9 cellular contexts compared by ENCODE assay signal in the genomic region with DNA sequence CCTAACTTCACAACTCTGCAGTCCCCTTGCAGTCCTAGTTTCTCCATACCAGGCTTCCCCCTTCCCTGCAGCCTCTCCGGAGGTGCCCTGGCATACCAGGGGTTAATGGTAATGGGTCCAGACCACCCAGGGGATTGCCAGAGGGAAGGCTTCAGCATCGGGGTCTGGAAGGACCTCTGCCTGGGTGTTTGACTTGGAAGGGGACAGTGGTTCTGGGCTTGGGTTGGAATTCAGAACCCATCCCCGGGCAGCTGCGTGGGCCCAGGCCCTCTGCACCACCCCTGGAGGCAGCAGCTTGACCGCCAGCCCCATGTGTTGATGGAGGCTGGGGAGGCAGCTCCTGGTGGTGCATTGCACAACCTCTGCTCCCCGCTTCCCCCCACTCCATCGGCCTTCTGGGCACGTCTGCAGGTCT. TPM values are rescaled to one million over a fixed set of nuclear protein-coding genes. Genes with fewer than 3 reads are reported as not detected.
DNase-seq lines count a peak whose midpoint lies in the region; ATAC-seq and TF ChIP-seq lines count a peak whose summit lies in the region.
"Had no signal": no experiment of that assay in that cellular context is flagged by ENCODE, and none has a peak within 500 bp of the region (broad histone marks: within the 10 kb centered on the region; RNA-seq: fewer than 3 reads in every experiment).

No MANE protein-coding gene starts in this region.

- no peak overlapping the region for H3K27ac Mint-ChIP-seq in CD4-positive, alpha-beta T cell

- H3K4me3 Mint-ChIP-seq in CD4-positive, alpha-beta T cell: peak overlapping the region; percentile 75

- H3K36me3 ChIP-seq in SJCRH30: peaks cover 22% of the 10 kb centered on the region
- no peaks in the 10 kb centered on the region for H3K36me3 ChIP-seq in ovary

- H3K4me3 ChIP-seq in SJCRH30 (peak overlapping the region; percentile 99), ovary (peak overlapping the region; percentile 64)

- H3K4me1 Mint-ChIP-seq in CD4-positive, alpha-beta T cell (ENCODE audit: low read depth): peaks cover 10% of the 10 kb centered on the region

- peaks cover 23% of the 10 kb centered on the region for H3K27me3 Mint-ChIP-seq in CD4-positive, alpha-beta T cell

- no peaks in the 10 kb centered on the region for H3K9me3 Mint-ChIP-seq in CD4-positive, alpha-beta T cell

- peak; percentile 15 for TF ChIP-seq POLR2A in erythroblast (IDR thresholded peaks at IDR 0.05; ENCODE audit: low read length)
- no peak for TF ChIP-seq POLR2A in ovary (IDR thresholded peaks at IDR 0.05)

- WGBS in ovary, 3 donors: 17 to 34% (median 19%) methylated on average over 7 to 8 of the region's 8 CpGs

- no peaks in the 10 kb centered on the region for H3K9me3 ChIP-seq in CD4-positive, alpha-beta T cell (ENCODE audit: control insufficient read depth, low read length)
- H3K9me3 ChIP-seq in SJCRH30 (replicated peaks) (no peaks in the 10 kb centered on the region), ovary (no peaks in the 10 kb centered on the region)

- intact Hi-C loops in CD4-positive, alpha-beta T cell (cut with DNase I, micrococcal nuclease): loop anchor here (2.0 to 5.0 kb wide), 2 partner anchors 41 to 45 kb away; no protein-coding TSS in a partner anchor
- intact Hi-C loops in ovary (cut with DNase I): loop anchor here in 3 of 4 donors (5.0 to 10.0 kb wide), 2 partner anchors 61 to 64 kb away; no protein-coding TSS in a partner anchor

- no peak for DNase-seq in CD4-positive, alpha-beta T cell
- DNase-seq in SJCRH30 (peak; percentile 57 to 58), erythroblast (lab: John Stamatoyannopoulos, UW) (no peak), ovary (no peak), ecto neural progenitor cell (ENCODE audit: low spot score) (no peak), GDM1 (lab: John Stamatoyannopoulos, UW) (no peak), occipital lobe (lab: John Stamatoyannopoulos, UW) (no peak)
- DNase-seq: hippocampal formation had no signal

- no peaks in the 10 kb centered on the region for H3K36me3 Mint-ChIP-seq in CD4-positive, alpha-beta T cell (ENCODE audit: low read depth)

- TF ChIP-seq EP300 in ovary (IDR thresholded peaks at IDR 0.05): no peak

- H3K27ac ChIP-seq in CD4-positive, alpha-beta T cell (ENCODE audit: low read depth, low read length): no peak overlapping the region
- H3K27ac ChIP-seq in SJCRH30 (peak overlapping the region; percentile 69), ovary (no peak overlapping the region)

- ATAC-seq in CD4-positive, alpha-beta T cell (ENCODE audit: poor library complexity): no peak
- no peak for ATAC-seq in esophagus mucosa

- POLR2A ChIA-PET in CD4-positive, alpha-beta T cell (lab: Charles Lee): interaction anchor here (1.6 kb wide), 1 partner anchor 45 kb away, joined by 7 read pairs; no protein-coding TSS in a partner anchor

- H3K27me3 ChIP-seq in CD4-positive, alpha-beta T cell (ENCODE audit: control insufficient read depth, insufficient read depth, low read length): peaks cover 28% of the 10 kb centered on the region
- H3K27me3 ChIP-seq in SJCRH30 (no peaks in the 10 kb centered on the region), ovary (no peaks in the 10 kb centered on the region)

- no peak for TF ChIP-seq CTCF in CD4-positive, alpha-beta T cell (IDR thresholded peaks at IDR 0.05)
- no peak for TF ChIP-seq CTCF in ovary (IDR thresholded peaks at IDR 0.05)

- peaks cover 8% of the 10 kb centered on the region; the same call in 1 of the 2 replicates for H3K4me1 ChIP-seq in SJCRH30
- H3K4me1 ChIP-seq in ovary (ENCODE audit: insufficient read depth): peaks cover 16% of the 10 kb centered on the region

- CTCF ChIA-PET in CD4-positive, alpha-beta T cell (lab: Charles Lee): interaction anchor here (0.8 kb wide), 1 partner anchor 66 kb away, joined by 4 read pairs; no protein-coding TSS in a partner anchor

RNA-seq across cellular contexts. Expression of a gene that starts 1.3 kb away (rescaled TPM):
- under 1 TPM in 1 of 2 experiments, not detected in 1; 0.17 TPM for total RNA-seq in CD4-positive, alpha-beta T cell
- total RNA-seq in SJCRH30 (2014; rRNA removed; shearing (Covaris generic)): 86.2 and 89.2 TPM in 2 replicates
- total RNA-seq in ovary (10 to 100 TPM in 6 of 7 donors, 1 to 10 TPM in 1; 3.6 to 46.7 (median 29.5) TPM), esophagus mucosa (19.7 TPM), occipital lobe (206 TPM)
- polyA plus RNA-seq in ovary: 10 to 100 TPM in 1 of 2 donors, 1 to 10 TPM in 1; 8.1 to 15.5 TPM

Comparison
In these comparisons a context has a peak if more than half of its experiments do, and no peak if none do; other contexts are left out.
1. DNase-seq: peak in SJCRH30 (2 of 2); none in CD4-positive, alpha-beta T cell (0 of 10), erythroblast (0 of 2), ovary (0 of 5), ecto neural progenitor cell (single experiment), GDM1 (single experiment) and occipital lobe (single experiment).